8 cellular contexts compared by ENCODE assay signal in genomic region chr16:81035398-81035974, GRCh38. TPM values are rescaled to one million over a fixed set of nuclear protein-coding genes. Genes with fewer than 3 reads are reported as not detected.
DNase-seq lines count a peak whose midpoint lies in the region; ATAC-seq and TF ChIP-seq lines count a peak whose summit lies in the region.

Gene ATMIN, plus strand, starts transcription at chr16:81035842. Its CDS starts 29 bp downstream, at chr16:81035871.

- TF ChIP-seq CTCF in endothelial cell (IDR thresholded peaks at IDR 0.05; ENCODE audit: unreplicated experiment) (peak; percentile 97), mesothelial cell of epicardium (IDR thresholded peaks at IDR 0.05; ENCODE audit: unreplicated experiment) (peak; percentile 90)

- H3K36me3 ChIP-seq in CD8-positive, alpha-beta memory T cell (ENCODE audit: insufficient read depth, low read length): no peaks in the 10 kb centered on the region

- peaks cover 0 to 2% of the 10 kb centered on the region in 2 donors for H3K27me3 Mint-ChIP-seq in CD8-positive, alpha-beta memory T cell
- H3K27me3 Mint-ChIP-seq in endothelial cell (ENCODE audit: unreplicated experiment) (peaks cover 7% of the 10 kb centered on the region), mesothelial cell of epicardium (ENCODE audit: low read depth) (no peaks in the 10 kb centered on the region)

- H3K27me3 ChIP-seq in CD8-positive, alpha-beta memory T cell (ENCODE audit: insufficient read depth, low read length, poor library complexity, severe bottlenecking): no peaks in the 10 kb centered on the region

- peak within 1 kb of the TSS; percentile 84 to 90 (median 86) for H3K4me3 Mint-ChIP-seq in CD8-positive, alpha-beta memory T cell
- peak within 1 kb of the TSS; percentile 92 for H3K4me3 Mint-ChIP-seq in endothelial cell (ENCODE audit: unreplicated experiment)
- peak within 1 kb of the TSS; percentile 82 for H3K4me3 Mint-ChIP-seq in mesothelial cell of epicardium

- CTCF ChIA-PET in CD8-positive, alpha-beta memory T cell (lab: Charles Lee): interaction anchor here (0.6 to 9.1 kb wide), 29 partner anchors 10 to 447 kb away, joined by 3 to 77 read pairs (median 5); partner anchors contain the start of genes C16orf46, CENPN and CMC2

- H3K36me3 Mint-ChIP-seq in CD8-positive, alpha-beta memory T cell: peaks cover 0 to 19% (median 8%) of the 10 kb centered on the region in 3 donors
- H3K36me3 Mint-ChIP-seq in endothelial cell (ENCODE audit: low read depth, unreplicated experiment) (peaks cover 6% of the 10 kb centered on the region), mesothelial cell of epicardium (peaks cover 4% of the 10 kb centered on the region)

- H3K4me1 ChIP-seq in CD8-positive, alpha-beta memory T cell (ENCODE audit: insufficient read depth, low read length): peaks cover 21% of the 10 kb centered on the region

- ATAC-seq in GM19467 (IDR thresholded peaks at IDR 0.05; ENCODE audit: unreplicated experiment): peak; percentile 90

- peak within 1 kb of the TSS; percentile 59 to 83 (median 74) for H3K27ac Mint-ChIP-seq in CD8-positive, alpha-beta memory T cell
- H3K27ac Mint-ChIP-seq in endothelial cell (ENCODE audit: unreplicated experiment) (peak within 1 kb of the TSS; percentile 70), mesothelial cell of epicardium (peak within 1 kb of the TSS; percentile 72)

- H3K27ac ChIP-seq in CD8-positive, alpha-beta memory T cell (ENCODE audit: low read depth, low read length): no peak within 1 kb of the TSS

- no peaks in the 10 kb centered on the region for H3K9me3 Mint-ChIP-seq in CD8-positive, alpha-beta memory T cell
- H3K9me3 Mint-ChIP-seq in endothelial cell (ENCODE audit: unreplicated experiment): no peaks in the 10 kb centered on the region
- H3K9me3 Mint-ChIP-seq in mesothelial cell of epicardium: peaks cover 9% of the 10 kb centered on the region

- H3K4me1 Mint-ChIP-seq in CD8-positive, alpha-beta memory T cell: peaks cover 34 to 44% (median 39%) of the 10 kb centered on the region in 3 donors
- H3K4me1 Mint-ChIP-seq in endothelial cell (ENCODE audit: unreplicated experiment) (peaks cover 15% of the 10 kb centered on the region), mesothelial cell of epicardium (peaks cover 27% of the 10 kb centered on the region)

- H3K4me3 ChIP-seq in CD8-positive, alpha-beta memory T cell (ENCODE audit: low read length): peak within 1 kb of the TSS; percentile 71

- H3K9me3 ChIP-seq in CD8-positive, alpha-beta memory T cell (ENCODE audit: low read length): no peaks in the 10 kb centered on the region

- POLR2A ChIA-PET in CD8-positive, alpha-beta memory T cell (lab: Charles Lee): interaction anchor here (0.9 to 2.7 kb wide), 4 partner anchors 28 to 42 kb away, joined by 5 to 18 read pairs (median 7); partner anchors contain the start of genes C16orf46, CENPN and CMC2

- DNase-seq in CD8-positive, alpha-beta memory T cell: peak; percentile 84 to 92 (median 88)
- DNase-seq in HT1080 (ENCODE audit: low read depth) (peak; percentile 63), NOMO-1 treated with dmso at 0.1 percent for 144 hours (lab: John Stamatoyannopoulos, UW; ENCODE audit: unreplicated experiment) (peak; percentile 67), endothelial cell (ENCODE audit: low spot score) (peak; percentile 93), mesothelial cell of epicardium (ENCODE audit: low spot score in 2 of 2, unreplicated experiment in 2 of 2) (peak; percentile 89 to 91)
- peak; percentile 45 for DNase-seq in activated CD8-positive, alpha-beta memory T cell treated with anti-CD3 and anti-CD28 coated beads, Interleukin-2, amount 50 U/mL, for 24 hours (ENCODE audit: extremely low read depth)
- peak; percentile 65 to 77 for DNase-seq in stimulated activated CD8-positive, alpha-beta memory T cell treated with anti-CD3 and anti-CD28 coated beads, Interleukin-15, amount 100 ng/mL, for 4 hours (ENCODE audit: low read depth in 2 of 2)

RNA-seq across cellular contexts. Expression of gene ATMIN, which starts in this region (rescaled TPM):
- total RNA-seq in CD8-positive, alpha-beta memory T cell: 10 to 100 TPM; 30.5 to 31.3 TPM
- 39.2 TPM for polyA plus RNA-seq in CD8-positive, alpha-beta memory T cell
- total RNA-seq in HT1080 (2014; rRNA removed; shearing (Covaris generic)): 34.7 and 35.2 TPM in 2 replicates
- 29.0 and 34.9 TPM in 2 replicates for polyA plus RNA-seq in HT1080 (2015; cell fraction: cytosol; rRNA removed)
- 16.5 and 16.9 TPM in 2 replicates for polyA plus RNA-seq in HT1080 (2015; cell fraction: nucleus; rRNA removed)
- total RNA-seq in endothelial cell (ENCODE audit: unreplicated experiment) (33.2 TPM), mesothelial cell of epicardium (43.1 to 45.6 TPM (median 43.2 TPM) in 3 replicates)
